In genomic region chr11:106280041-106280440, GRCh38 we compare ENCODE assay signal across 16 cellular contexts.
"Had no signal": no experiment of that assay in that cellular context is flagged by ENCODE, and none has a peak within 500 bp of the region (broad histone marks: within the 10 kb centered on the region; RNA-seq: fewer than 3 reads in every experiment).

No MANE protein-coding gene starts in this region.

- H3K36me3 ChIP-seq: right atrium auricular region, sigmoid colon, suprapubic skin, thyroid gland had no signal

- DNase-seq: effector CD4-positive, alpha-beta T cell; endodermal cell; erythroblast; foreskin melanocyte; head of caudate nucleus; hippocampal formation; left colon; naive thymus-derived CD8-positive, alpha-beta T cell; sigmoid colon; small intestine; stimulated activated CD4-positive, alpha-beta T cell treated with anti-CD3 and anti-CD28 coated beads, Interleukin-2, amount 100 ng/mL, for 48 hours; stimulated activated naive CD4-positive, alpha-beta T cell treated with Interleukin-2 at 50 U/mL for 16 hours; thyroid gland had no signal

- ATAC-seq: left colon; naive thymus-derived CD8-positive, alpha-beta T cell had no signal

- H3K4me3 ChIP-seq: coronary artery, right atrium auricular region, sigmoid colon, suprapubic skin, thyroid gland had no signal

- H3K4me1 ChIP-seq: right atrium auricular region, sigmoid colon, suprapubic skin, thyroid gland had no signal

- H3K9me3 ChIP-seq: right atrium auricular region, sigmoid colon, suprapubic skin, thyroid gland had no signal

- H3K27ac ChIP-seq: coronary artery, right atrium auricular region, sigmoid colon, suprapubic skin, thyroid gland had no signal

- H3K27me3 ChIP-seq: right atrium auricular region, sigmoid colon, suprapubic skin, thyroid gland had no signal
